19 cellular contexts compared by ENCODE assay signal in the genomic region with DNA sequence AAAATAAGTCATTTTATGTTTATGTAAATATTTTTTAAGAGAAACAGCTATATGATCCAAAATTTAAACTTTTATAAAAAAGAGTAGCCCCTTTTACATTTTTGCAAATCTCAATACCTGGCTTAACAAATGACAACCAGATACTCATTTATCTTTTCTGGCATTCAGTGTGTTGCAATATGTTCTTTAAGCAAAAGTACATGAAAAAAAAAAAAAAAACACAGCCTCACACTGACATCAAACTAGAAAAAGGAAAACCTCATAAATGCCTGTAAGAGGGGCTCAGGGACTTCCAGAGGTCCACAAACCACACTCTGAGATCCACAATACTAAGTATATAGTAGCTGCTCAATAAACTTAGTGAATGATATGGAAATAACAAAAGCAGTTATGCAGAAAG.
"Had no signal": no experiment of that assay in that cellular context is flagged by ENCODE, and none has a peak within 500 bp of the region (broad histone marks: within the 10 kb centered on the region; RNA-seq: fewer than 3 reads in every experiment).

No MANE protein-coding gene starts in this region.

- H3K4me1 ChIP-seq: colonic mucosa had no signal

- H3K4me3 ChIP-seq: colonic mucosa, esophagus squamous epithelium, heart right ventricle, mucosa of descending colon, stomach, thoracic aorta, transverse colon had no signal

- DNase-seq: cerebellar nuclear complex; colonic mucosa; dermis blood vessel endothelial cell; esophagus squamous epithelium; heart right ventricle; immature natural killer cell; kidney glomerular epithelial cell; mammary epithelial cell; mucosa of descending colon; naive thymus-derived CD8-positive, alpha-beta T cell; posterior cingulate gyrus; small intestine; stimulated activated CD4-positive, alpha-beta T cell treated with anti-CD3 and anti-CD28 coated beads, Interleukin-12 subunit alpha, Interleukin-12 subunit beta, amount 100 ng/mL, for 4 hours; stimulated activated naive CD4-positive, alpha-beta T cell; stomach; substantia nigra; transverse colon had no signal

- H3K27ac ChIP-seq: colonic mucosa, esophagus squamous epithelium, heart right ventricle, stomach, thoracic aorta, transverse colon had no signal

- H3K27me3 ChIP-seq: colonic mucosa, esophagus squamous epithelium, heart right ventricle, stomach, transverse colon had no signal

- ATAC-seq: heart right ventricle; mucosa of descending colon; naive thymus-derived CD8-positive, alpha-beta T cell; sciatic nerve had no signal

- H3K9me3 ChIP-seq: colonic mucosa, esophagus squamous epithelium, heart right ventricle, mucosa of descending colon, stomach, thoracic aorta, transverse colon had no signal

- H3K36me3 ChIP-seq: colonic mucosa had no signal
